Comparison of ENCODE assay signal across 8 cellular contexts in the genomic region with DNA sequence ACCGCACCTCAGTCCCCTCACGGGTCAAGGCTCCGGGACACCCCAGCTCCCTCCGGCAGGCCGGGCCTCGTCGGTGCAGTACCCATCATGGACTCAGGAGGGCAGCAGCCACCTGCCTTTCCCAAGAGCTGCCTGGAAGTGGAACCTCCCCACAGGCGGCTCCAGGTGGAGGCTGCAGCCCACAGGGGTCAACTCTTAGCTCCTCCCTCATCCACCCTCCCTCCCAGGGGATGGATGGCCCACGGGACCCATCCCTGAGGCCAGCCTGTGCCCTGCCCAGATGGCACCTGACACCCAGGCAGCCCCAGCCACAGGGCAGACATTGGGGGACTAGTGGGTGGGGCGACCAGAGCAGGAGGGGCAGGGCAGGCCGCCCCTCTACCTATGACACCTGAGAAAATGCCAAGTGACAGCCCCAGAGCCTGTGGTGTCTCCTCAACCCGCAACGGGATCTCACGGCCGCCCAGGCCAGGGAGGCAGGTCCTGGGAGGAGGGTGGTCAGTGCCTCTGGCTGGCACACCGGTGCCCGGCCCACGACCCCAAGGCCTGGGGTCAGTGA. TPM values are rescaled to one million over a fixed set of nuclear protein-coding genes. Genes with fewer than 3 reads are reported as not detected.
A peak's percentile ranks its signal among the peaks of the same experiment; 100 is the strongest.
DNase-seq lines count a peak whose midpoint lies in the region; ATAC-seq, FAIRE-seq and TF ChIP-seq lines count a peak whose summit lies in the region.

No MANE protein-coding gene starts in this region.

- H3K36me3 ChIP-seq in duodenal mucosa (ENCODE audit: control insufficient read depth in 1 of 2, insufficient read depth in 2 of 2, low read length in 2 of 2), result no peaks in the 10 kb centered on the region
- H3K36me3 ChIP-seq in lower lobe of right lung, result no peaks in the 10 kb centered on the region

- FAIRE-seq in GM18507 (lab: Jason Lieb, UNC), result peak; percentile 44

- H3K4me1 ChIP-seq in duodenal mucosa (ENCODE audit: control insufficient read depth in 1 of 2, insufficient read depth in 2 of 2, low read length in 2 of 2), result peaks cover 31 to 39% of the 10 kb centered on the region in 2 donors
- peaks cover 21% of the 10 kb centered on the region for H3K4me1 ChIP-seq in lower lobe of right lung

- H3K9me3 Mint-ChIP-seq in activated CD4-positive, alpha-beta memory T cell treated with anti-CD3 and anti-CD28 coated beads for 36 hours, result no peaks in the 10 kb centered on the region

- DNase-seq in AG04450 (ENCODE audit: low read depth, low spot score) (peak; percentile 30), GM18507 (ENCODE audit: extremely low spot score, insufficient read length, low read depth) (peak; percentile 71), NCI-H2196 treated with DMSO at 0.1 percent for 48 hours (lab: John Stamatoyannopoulos, UW; ENCODE audit: unreplicated experiment) (peak; percentile 64), lower lobe of right lung (peak; percentile 83)
- peak; percentile 81 for DNase-seq in activated CD4-positive, alpha-beta memory T cell treated with anti-CD3 and anti-CD28 coated beads for 36 hours
- peak; percentile 21 for DNase-seq in stimulated activated CD8-positive, alpha-beta memory T cell treated with anti-CD3 and anti-CD28 coated beads, Interleukin-12 subunit alpha, Interleukin-12 subunit beta, amount 100 ng/mL, for 24 hours (ENCODE audit: extremely low read depth)

- H3K4me1 Mint-ChIP-seq in activated CD4-positive, alpha-beta memory T cell treated with anti-CD3 and anti-CD28 coated beads for 36 hours (ENCODE audit: low read depth), result peaks cover 2% of the 10 kb centered on the region

- H3K4me3 Mint-ChIP-seq in activated CD4-positive, alpha-beta memory T cell treated with anti-CD3 and anti-CD28 coated beads for 36 hours, result no peak overlapping the region

- CTCF ChIA-PET in AG04450 (lab: Charles Lee), result interaction anchor here (0.6 to 2.6 kb wide), 37 partner anchors 8 to 1030 kb away, joined by 3 to 99 read pairs (median 4); a partner anchor contains a TSS
- CTCF ChIA-PET in activated CD4-positive, alpha-beta memory T cell treated with anti-CD3 and anti-CD28 coated beads for 36 hours (lab: Charles Lee), result interaction anchor here (0.6 to 2.8 kb wide), 28 partner anchors 8 to 353 kb away, joined by 3 to 75 read pairs (median 5); no protein-coding TSS in a partner anchor

- H3K27me3 Mint-ChIP-seq in activated CD4-positive, alpha-beta memory T cell treated with anti-CD3 and anti-CD28 coated beads for 36 hours, result peaks cover 13% of the 10 kb centered on the region

- intact Hi-C loops in activated CD4-positive, alpha-beta memory T cell treated with anti-CD3 and anti-CD28 coated beads for 36 hours (cut with micrococcal nuclease), result loop anchor here (1.0 to 10.0 kb wide), 3 partner anchors 30 to 272 kb away; no protein-coding TSS in a partner anchor
- intact Hi-C loops in lower lobe of right lung (cut with DNase I), result no loop called here

- no peak overlapping the region for H3K4me3 ChIP-seq in AG04450 (ENCODE audit: low read depth, low read length)
- no peak overlapping the region for H3K4me3 ChIP-seq in duodenal mucosa (ENCODE audit: low read depth in 1 of 2, low read length in 2 of 2)
- no peak overlapping the region for H3K4me3 ChIP-seq in lower lobe of right lung

- ATAC-seq in lower lobe of right lung (peak; percentile 84 to 90), HG03520 (IDR thresholded peaks at IDR 0.05; ENCODE audit: unreplicated experiment) (no peak)

- H3K27ac Mint-ChIP-seq in activated CD4-positive, alpha-beta memory T cell treated with anti-CD3 and anti-CD28 coated beads for 36 hours, result no peak overlapping the region

- H3K27ac ChIP-seq in AG04450 (ENCODE audit: low read depth, low read length), result no peak overlapping the region
- H3K27ac ChIP-seq in duodenal mucosa (ENCODE audit: low read depth, low read length), result peak overlapping the region; percentile 75
- no peak overlapping the region for H3K27ac ChIP-seq in lower lobe of right lung

- peak; percentile 89 for TF ChIP-seq CTCF in AG04450 (IDR thresholded peaks at IDR 0.05; ENCODE audit: low read depth, low read length)
- peak; percentile 98 for TF ChIP-seq CTCF in lower lobe of right lung (IDR thresholded peaks at IDR 0.05)

- no peaks in the 10 kb centered on the region; the same call in 1 of the 2 replicates for H3K9me3 ChIP-seq in AG04450 (ENCODE audit: control insufficient read depth, insufficient read depth, low read length)
- no peaks in the 10 kb centered on the region for H3K9me3 ChIP-seq in duodenal mucosa (ENCODE audit: control insufficient read depth in 1 of 2, low read length in 2 of 2)
- no peaks in the 10 kb centered on the region for H3K9me3 ChIP-seq in lower lobe of right lung

- H3K36me3 Mint-ChIP-seq in activated CD4-positive, alpha-beta memory T cell treated with anti-CD3 and anti-CD28 coated beads for 36 hours, result no peaks in the 10 kb centered on the region

- POLR2A ChIA-PET in AG04450 (lab: Yijun Ruan, JAX), result interaction anchor here (1.3 kb wide), 1 partner anchor 18 kb away, joined by 3 read pairs; no protein-coding TSS in a partner anchor
- POLR2A ChIA-PET in activated CD4-positive, alpha-beta memory T cell treated with anti-CD3 and anti-CD28 coated beads for 36 hours (lab: Charles Lee), result interaction anchor here (0.6 kb wide), 1 partner anchor 33 kb away, joined by 3 read pairs; no protein-coding TSS in a partner anchor

- peak overlapping the region; percentile 51 to 65 for H3K9ac ChIP-seq in duodenal mucosa (ENCODE audit: low read depth in 1 of 2, low read length in 2 of 2)

- H3K27me3 ChIP-seq in AG04450 (ENCODE audit: control insufficient read depth, insufficient read depth, low read length), result peaks cover 15% of the 10 kb centered on the region
- H3K27me3 ChIP-seq in duodenal mucosa (ENCODE audit: control insufficient read depth in 1 of 2, insufficient read depth in 2 of 2, low read length in 2 of 2), result peaks cover 8 to 22% of the 10 kb centered on the region in 2 donors
- H3K27me3 ChIP-seq in lower lobe of right lung (ENCODE audit: low read depth), result peaks cover 23% of the 10 kb centered on the region

RNA-seq across cellular contexts. Expression of a gene that starts 1.2 kb away (rescaled TPM):
- polyA plus RNA-seq in AG04450 (2011; rRNA removed), result not detected in 2 replicates
- polyA minus RNA-seq in AG04450 (2011; rRNA and poly(A)+ RNA removed), result not detected in 2 replicates
- under 1 TPM; 0.17 to 0.24 TPM for total RNA-seq in activated CD4-positive, alpha-beta memory T cell treated with anti-CD3 and anti-CD28 coated beads for 36 hours
- 10.6 TPM for total RNA-seq in lower lobe of right lung

Comparison
In these comparisons a context has a peak if more than half of its experiments do, and no peak if none do; other contexts are left out.
1. DNase-seq: peak in every context shown above with its lines; median percentile 83 in lower lobe of right lung; 81 in activated CD4-positive, alpha-beta memory T cell treated with anti-CD3 and anti-CD28 coated beads for 36 hours; 71 in GM18507; 64 in NCI-H2196 treated with DMSO at 0.1 percent for 48 hours; 30 in AG04450; 21 in stimulated activated CD8-positive, alpha-beta memory T cell treated with anti-CD3 and anti-CD28 coated beads, Interleukin-12 subunit alpha, Interleukin-12 subunit beta, amount 100 ng/mL, for 24 hours.